ENCODE assay signal across 14 cellular contexts in genomic region chr19:34370117-34370516, GRCh38.
"Had no signal": no experiment of that assay in that cellular context is flagged by ENCODE, and none has a peak within 500 bp of the region (broad histone marks: within the 10 kb centered on the region; RNA-seq: fewer than 3 reads in every experiment).

No MANE protein-coding gene starts in this region.

- FAIRE-seq: bronchial epithelial cell had no signal

- H3K27ac Mint-ChIP-seq: activated naive CD8-positive, alpha-beta T cell treated with anti-CD3 and anti-CD28 coated beads, Interleukin-2, amount 50 U/mL, for 24 hours; natural killer cell treated with Interleukin-12 subunit alpha and Interleukin-12 subunit beta and Interleukin-15 and Interleukin-18, amount 100 ng/mL, for 72 hours; stimulated activated memory B cell treated with anti-CD40 and anti-IgM and Interleukin-4, amounts not matched to agents 10 μg/mL and 1 μg/mL and 100 μg/mL, for 72 hours had no signal

- H3K27me3 ChIP-seq: ascending aorta had no signal

- H3K27me3 Mint-ChIP-seq: activated naive CD8-positive, alpha-beta T cell treated with anti-CD3 and anti-CD28 coated beads, Interleukin-2, amount 50 U/mL, for 24 hours; natural killer cell treated with Interleukin-12 subunit alpha and Interleukin-12 subunit beta and Interleukin-15 and Interleukin-18, amount 100 ng/mL, for 72 hours; stimulated activated memory B cell treated with anti-CD40 and anti-IgM and Interleukin-4, amounts not matched to agents 10 μg/mL and 1 μg/mL and 100 μg/mL, for 72 hours had no signal

- ATAC-seq: natural killer cell treated with Interleukin-12 subunit alpha and Interleukin-12 subunit beta and Interleukin-15 and Interleukin-18, amount 100 ng/mL, for 72 hours; stimulated activated memory B cell treated with anti-CD40 and anti-IgM and Interleukin-4, amounts not matched to agents 10 μg/mL and 1 μg/mL and 100 μg/mL, for 72 hours had no signal

- H3K9me3 Mint-ChIP-seq: activated naive CD8-positive, alpha-beta T cell treated with anti-CD3 and anti-CD28 coated beads, Interleukin-2, amount 50 U/mL, for 24 hours; natural killer cell treated with Interleukin-12 subunit alpha and Interleukin-12 subunit beta and Interleukin-15 and Interleukin-18, amount 100 ng/mL, for 72 hours; stimulated activated memory B cell treated with anti-CD40 and anti-IgM and Interleukin-4, amounts not matched to agents 10 μg/mL and 1 μg/mL and 100 μg/mL, for 72 hours had no signal

- H3K27ac ChIP-seq: ascending aorta, epithelial cell of prostate had no signal

- H3K4me3 Mint-ChIP-seq: activated naive CD8-positive, alpha-beta T cell treated with anti-CD3 and anti-CD28 coated beads, Interleukin-2, amount 50 U/mL, for 24 hours; natural killer cell treated with Interleukin-12 subunit alpha and Interleukin-12 subunit beta and Interleukin-15 and Interleukin-18, amount 100 ng/mL, for 72 hours; stimulated activated memory B cell treated with anti-CD40 and anti-IgM and Interleukin-4, amounts not matched to agents 10 μg/mL and 1 μg/mL and 100 μg/mL, for 72 hours had no signal

- H3K9me3 ChIP-seq: ascending aorta had no signal

- H3K4me3 ChIP-seq: ascending aorta had no signal

- DNase-seq: activated CD4-positive, alpha-beta T cell treated with anti-CD3 and anti-CD28 coated beads, Interleukin-2, amount 50 U/mL, for 1 hour; activated CD4-positive, CD25-positive, alpha-beta regulatory T cell; activated gamma-delta T cell treated with Interleukin-2 at 50 U/mL for 16 hours; activated naive CD8-positive, alpha-beta T cell treated with anti-CD3 and anti-CD28 coated beads, Interleukin-2, amount 50 U/mL, for 24 hours; activated T-cell treated with anti-CD3 and anti-CD28 coated beads, Interleukin-2, amount 50 U/mL, for 1 hour; foreskin melanocyte; left cardiac atrium; mesenchymal stem cell; occipital lobe had no signal
